In the genomic region with DNA sequence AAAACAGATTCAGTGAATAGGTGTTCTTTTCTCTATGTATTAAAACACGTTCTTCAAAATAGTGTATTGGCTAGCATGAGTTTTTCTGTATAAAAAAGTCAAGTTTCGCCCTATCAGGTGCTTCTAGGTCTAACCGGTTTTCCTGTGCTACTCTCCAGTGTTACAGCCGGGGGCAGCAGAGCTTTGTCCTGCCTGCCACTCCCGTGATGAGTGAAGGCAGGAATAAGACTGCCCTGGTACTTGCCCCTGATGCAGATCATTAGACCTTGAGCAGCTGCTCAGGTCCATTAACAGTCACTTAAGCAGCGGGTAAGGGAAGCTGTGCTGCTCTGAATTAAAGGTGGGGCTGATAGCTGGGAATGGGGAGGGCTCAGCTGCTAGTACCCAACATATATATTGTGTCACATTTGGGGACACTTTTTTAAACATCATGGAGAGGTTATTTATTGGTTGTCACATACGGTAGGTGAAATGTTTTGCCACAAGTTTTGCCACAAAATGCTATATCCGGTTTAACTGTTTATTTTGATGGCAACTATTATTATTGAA, we compare ENCODE assay signal across 2 cellular contexts.
TF ChIP-seq lines count a peak whose summit lies in the region.

No MANE protein-coding gene starts in this region.

TF ChIP-seq in WTC11, 78 proteins besides CTCF, POLR2A, EP300 and RAD21 (continued from another document):
- TF ChIP-seq, protein P1, sequence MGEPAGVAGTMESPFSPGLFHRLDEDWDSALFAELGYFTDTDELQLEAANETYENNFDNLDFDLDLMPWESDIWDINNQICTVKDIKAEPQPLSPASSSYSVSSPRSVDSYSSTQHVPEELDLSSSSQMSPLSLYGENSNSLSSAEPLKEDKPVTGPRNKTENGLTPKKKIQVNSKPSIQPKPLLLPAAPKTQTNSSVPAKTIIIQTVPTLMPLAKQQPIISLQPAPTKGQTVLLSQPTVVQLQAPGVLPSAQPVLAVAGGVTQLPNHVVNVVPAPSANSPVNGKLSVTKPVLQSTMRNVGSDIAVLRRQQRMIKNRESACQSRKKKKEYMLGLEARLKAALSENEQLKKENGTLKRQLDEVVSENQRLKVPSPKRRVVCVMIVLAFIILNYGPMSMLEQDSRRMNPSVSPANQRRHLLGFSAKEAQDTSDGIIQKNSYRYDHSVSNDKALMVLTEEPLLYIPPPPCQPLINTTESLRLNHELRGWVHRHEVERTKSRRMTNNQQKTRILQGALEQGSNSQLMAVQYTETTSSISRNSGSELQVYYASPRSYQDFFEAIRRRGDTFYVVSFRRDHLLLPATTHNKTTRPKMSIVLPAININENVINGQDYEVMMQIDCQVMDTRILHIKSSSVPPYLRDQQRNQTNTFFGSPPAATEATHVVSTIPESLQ (CRISPR knock-in tag; IDR thresholded peaks at IDR 0.05), result no peak
- TF ChIP-seq HMGA2 (CRISPR knock-in tag; IDR thresholded peaks at IDR 0.05), result no peak
- TF ChIP-seq ELF4 (CRISPR knock-in tag; IDR thresholded peaks at IDR 0.05; ENCODE audit: low read depth), result no peak
TF ChIP-seq in WTC11: peak in this region for 0.

TF ChIP-seq in liver, 16 proteins besides CTCF, POLR2A, EP300 and RAD21 (continued from another document):
- TF ChIP-seq, protein P2, sequence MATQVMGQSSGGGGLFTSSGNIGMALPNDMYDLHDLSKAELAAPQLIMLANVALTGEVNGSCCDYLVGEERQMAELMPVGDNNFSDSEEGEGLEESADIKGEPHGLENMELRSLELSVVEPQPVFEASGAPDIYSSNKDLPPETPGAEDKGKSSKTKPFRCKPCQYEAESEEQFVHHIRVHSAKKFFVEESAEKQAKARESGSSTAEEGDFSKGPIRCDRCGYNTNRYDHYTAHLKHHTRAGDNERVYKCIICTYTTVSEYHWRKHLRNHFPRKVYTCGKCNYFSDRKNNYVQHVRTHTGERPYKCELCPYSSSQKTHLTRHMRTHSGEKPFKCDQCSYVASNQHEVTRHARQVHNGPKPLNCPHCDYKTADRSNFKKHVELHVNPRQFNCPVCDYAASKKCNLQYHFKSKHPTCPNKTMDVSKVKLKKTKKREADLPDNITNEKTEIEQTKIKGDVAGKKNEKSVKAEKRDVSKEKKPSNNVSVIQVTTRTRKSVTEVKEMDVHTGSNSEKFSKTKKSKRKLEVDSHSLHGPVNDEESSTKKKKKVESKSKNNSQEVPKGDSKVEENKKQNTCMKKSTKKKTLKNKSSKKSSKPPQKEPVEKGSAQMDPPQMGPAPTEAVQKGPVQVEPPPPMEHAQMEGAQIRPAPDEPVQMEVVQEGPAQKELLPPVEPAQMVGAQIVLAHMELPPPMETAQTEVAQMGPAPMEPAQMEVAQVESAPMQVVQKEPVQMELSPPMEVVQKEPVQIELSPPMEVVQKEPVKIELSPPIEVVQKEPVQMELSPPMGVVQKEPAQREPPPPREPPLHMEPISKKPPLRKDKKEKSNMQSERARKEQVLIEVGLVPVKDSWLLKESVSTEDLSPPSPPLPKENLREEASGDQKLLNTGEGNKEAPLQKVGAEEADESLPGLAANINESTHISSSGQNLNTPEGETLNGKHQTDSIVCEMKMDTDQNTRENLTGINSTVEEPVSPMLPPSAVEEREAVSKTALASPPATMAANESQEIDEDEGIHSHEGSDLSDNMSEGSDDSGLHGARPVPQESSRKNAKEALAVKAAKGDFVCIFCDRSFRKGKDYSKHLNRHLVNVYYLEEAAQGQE (IDR thresholded peaks at IDR 0.05), result no peak
- TF ChIP-seq, protein P3, sequence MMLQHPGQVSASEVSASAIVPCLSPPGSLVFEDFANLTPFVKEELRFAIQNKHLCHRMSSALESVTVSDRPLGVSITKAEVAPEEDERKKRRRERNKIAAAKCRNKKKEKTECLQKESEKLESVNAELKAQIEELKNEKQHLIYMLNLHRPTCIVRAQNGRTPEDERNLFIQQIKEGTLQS (IDR thresholded peaks at IDR 0.05), result no peak
